Comparison of ENCODE assay signal across 23 cellular contexts in the genomic region with DNA sequence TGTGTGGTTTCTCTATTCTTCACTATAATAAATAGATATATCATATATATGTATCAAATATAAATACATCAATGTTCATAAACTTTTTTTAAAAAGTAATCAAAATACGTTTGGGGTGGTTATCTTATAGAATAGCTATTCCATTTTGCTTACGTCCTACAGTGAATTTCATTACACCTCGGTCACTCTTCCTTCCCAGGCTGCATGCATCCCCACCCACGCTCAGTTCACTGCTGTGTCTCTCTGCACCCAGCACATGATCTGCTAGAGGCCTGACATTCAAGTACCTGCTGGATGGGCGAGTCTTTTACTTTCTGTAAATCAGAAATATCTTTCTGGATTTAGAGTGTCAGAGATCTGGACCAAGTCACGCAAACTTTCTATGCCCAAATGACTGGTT. TPM values are rescaled to one million over a fixed set of nuclear protein-coding genes. Genes with fewer than 3 reads are reported as not detected.
DNase-seq lines count a peak whose midpoint lies in the region; ATAC-seq and TF ChIP-seq lines count a peak whose summit lies in the region.
"Had no signal": no experiment of that assay in that cellular context is flagged by ENCODE, and none has a peak within 500 bp of the region (broad histone marks: within the 10 kb centered on the region; RNA-seq: fewer than 3 reads in every experiment).

No MANE protein-coding gene starts in this region.

- no peaks in the 10 kb centered on the region for H3K36me3 Mint-ChIP-seq in activated CD8-positive, alpha-beta memory T cell treated with anti-CD3 and anti-CD28 coated beads, Interleukin-2, amount 10 ng/mL, durations not matched to agents 7 days and 5 days
- no peaks in the 10 kb centered on the region for H3K36me3 Mint-ChIP-seq in WTC11
- H3K36me3 Mint-ChIP-seq in glutamatergic neuron (ENCODE audit: unreplicated experiment): no peaks in the 10 kb centered on the region
- no peaks in the 10 kb centered on the region for H3K36me3 Mint-ChIP-seq in activated CD4-positive, alpha-beta memory T cell treated with anti-CD3 and anti-CD28 coated beads, Interleukin-2, amount 10 ng/mL, durations not matched to agents 7 days and 5 days (ENCODE audit: low read depth)

- no peak for ATAC-seq in activated CD8-positive, alpha-beta memory T cell treated with anti-CD3 and anti-CD28 coated beads, Interleukin-2, amount 10 ng/mL, durations not matched to agents 7 days and 5 days
- ATAC-seq in WTC11 (no peak), upper lobe of right lung (no peak), HG03439 (IDR thresholded peaks at IDR 0.05; ENCODE audit: unreplicated experiment) (no peak)

- H3K27ac Mint-ChIP-seq in activated CD8-positive, alpha-beta memory T cell treated with anti-CD3 and anti-CD28 coated beads, Interleukin-2, amount 10 ng/mL, durations not matched to agents 7 days and 5 days: no peak overlapping the region
- peak overlapping the region; percentile 37; the same call in 1 of the 2 replicates for H3K27ac Mint-ChIP-seq in WTC11
- H3K27ac Mint-ChIP-seq in glutamatergic neuron (ENCODE audit: unreplicated experiment): peak overlapping the region; percentile 59
- H3K27ac Mint-ChIP-seq in activated CD4-positive, alpha-beta memory T cell treated with anti-CD3 and anti-CD28 coated beads, Interleukin-2, amount 10 ng/mL, durations not matched to agents 7 days and 5 days: no peak overlapping the region

- TF ChIP-seq CTCF in WTC11 (IDR thresholded peaks at IDR 0.05): no peak
- no peak for TF ChIP-seq CTCF in glutamatergic neuron (IDR thresholded peaks at IDR 0.05; ENCODE audit: partially characterized antibody, unreplicated experiment)
- TF ChIP-seq CTCF in upper lobe of right lung (IDR thresholded peaks at IDR 0.05): no peak

- H3K4me1 Mint-ChIP-seq in activated CD8-positive, alpha-beta memory T cell treated with anti-CD3 and anti-CD28 coated beads, Interleukin-2, amount 10 ng/mL, durations not matched to agents 7 days and 5 days: peaks cover 28% of the 10 kb centered on the region
- H3K4me1 Mint-ChIP-seq in WTC11 (peaks cover 73% of the 10 kb centered on the region), glutamatergic neuron (ENCODE audit: low read depth, unreplicated experiment) (peaks cover 46% of the 10 kb centered on the region)
- H3K4me1 Mint-ChIP-seq in activated CD4-positive, alpha-beta memory T cell treated with anti-CD3 and anti-CD28 coated beads, Interleukin-2, amount 10 ng/mL, durations not matched to agents 7 days and 5 days: peaks cover 37% of the 10 kb centered on the region

- H3K27me3 Mint-ChIP-seq in activated CD8-positive, alpha-beta memory T cell treated with anti-CD3 and anti-CD28 coated beads, Interleukin-2, amount 10 ng/mL, durations not matched to agents 7 days and 5 days: no peaks in the 10 kb centered on the region
- peaks cover 12% of the 10 kb centered on the region for H3K27me3 Mint-ChIP-seq in WTC11 (ENCODE audit: low read depth)
- peaks cover 9% of the 10 kb centered on the region for H3K27me3 Mint-ChIP-seq in glutamatergic neuron (ENCODE audit: unreplicated experiment)
- no peaks in the 10 kb centered on the region for H3K27me3 Mint-ChIP-seq in activated CD4-positive, alpha-beta memory T cell treated with anti-CD3 and anti-CD28 coated beads, Interleukin-2, amount 10 ng/mL, durations not matched to agents 7 days and 5 days

- no peaks in the 10 kb centered on the region for H3K9me3 Mint-ChIP-seq in activated CD8-positive, alpha-beta memory T cell treated with anti-CD3 and anti-CD28 coated beads, Interleukin-2, amount 10 ng/mL, durations not matched to agents 7 days and 5 days (ENCODE audit: low read depth)
- H3K9me3 Mint-ChIP-seq in WTC11 (no peaks in the 10 kb centered on the region), glutamatergic neuron (ENCODE audit: unreplicated experiment) (peaks cover 12% of the 10 kb centered on the region)
- H3K9me3 Mint-ChIP-seq in activated CD4-positive, alpha-beta memory T cell treated with anti-CD3 and anti-CD28 coated beads, Interleukin-2, amount 10 ng/mL, durations not matched to agents 7 days and 5 days: no peaks in the 10 kb centered on the region

- no peaks in the 10 kb centered on the region for H3K9me3 ChIP-seq in upper lobe of right lung
- H3K9me3 ChIP-seq: SK-N-SH had no signal

- intact Hi-C loops in upper lobe of right lung (cut with DNase I): no loop called here

- CTCF ChIA-PET in activated CD8-positive, alpha-beta memory T cell treated with anti-CD3 and anti-CD28 coated beads, Interleukin-2, amount 10 ng/mL, durations not matched to agents 7 days and 5 days (lab: Charles Lee): interaction anchor here (1.1 to 1.5 kb wide), 3 partner anchors 9 to 75 kb away, joined by 3 to 6 read pairs (median 3); no protein-coding TSS in a partner anchor
- CTCF ChIA-PET in WTC11 (lab: Charles Lee): interaction anchor here (0.7 to 1.9 kb wide), 5 partner anchors 9 to 701 kb away, joined by 3 to 7 read pairs (median 4); no protein-coding TSS in a partner anchor
- CTCF ChIA-PET in activated CD4-positive, alpha-beta memory T cell treated with anti-CD3 and anti-CD28 coated beads, Interleukin-2, amount 10 ng/mL, durations not matched to agents 7 days and 5 days (lab: Charles Lee): interaction anchor here (1.2 to 4.1 kb wide), 2 partner anchors 10 kb away, joined by 3 to 36 read pairs; no protein-coding TSS in a partner anchor

- H3K4me3 ChIP-seq in upper lobe of right lung: no peak overlapping the region

- peak; percentile 20 for DNase-seq in activated CD8-positive, alpha-beta memory T cell treated with anti-CD3 and anti-CD28 coated beads, Interleukin-2, amount 50 U/mL, for 48 hours
- DNase-seq in activated CD8-positive, alpha-beta memory T cell treated with anti-CD3 and anti-CD28 coated beads, Interleukin-2, amount 10 ng/mL, durations not matched to agents 7 days and 5 days: no peak
- DNase-seq in WTC11 (ENCODE audit: low spot score) (no peak), glutamatergic neuron (no peak), upper lobe of right lung (peak; percentile 13)
- DNase-seq in activated CD4-positive, alpha-beta T cell treated with anti-CD3 and anti-CD28 coated beads, Interleukin-2, amount 50 U/mL, for 4 hours: no peak
- DNase-seq in activated CD4-positive, alpha-beta memory T cell treated with anti-CD3 and anti-CD28 coated beads, Interleukin-2, amount 10 ng/mL, durations not matched to agents 7 days and 5 days: no peak
- DNase-seq: 8988T; DMS53; EL; HCEC 1CT; NCI-H1105; NCI-H146; NCI-H2029; NCI-H2227 treated with DMSO at 0.1 percent for 48 hours; NCI-H510A; NK-92 treated with Interleukin-12 subunit alpha and Interleukin-12 subunit beta, amount 100 ng/mL, for 24 hours; SIG-M5; SK-N-SH had no signal

- H3K4me1 ChIP-seq in upper lobe of right lung: peaks cover 17% of the 10 kb centered on the region

- H3K36me3 ChIP-seq in upper lobe of right lung: no peaks in the 10 kb centered on the region

- no peak overlapping the region for H3K27ac ChIP-seq in upper lobe of right lung
- H3K27ac ChIP-seq: C4-2B, KMS-11, RWPE1 had no signal

- H3K4me3 Mint-ChIP-seq in activated CD8-positive, alpha-beta memory T cell treated with anti-CD3 and anti-CD28 coated beads, Interleukin-2, amount 10 ng/mL, durations not matched to agents 7 days and 5 days: no peak overlapping the region
- no peak overlapping the region for H3K4me3 Mint-ChIP-seq in WTC11
- peak overlapping the region; percentile 47 for H3K4me3 Mint-ChIP-seq in glutamatergic neuron (ENCODE audit: unreplicated experiment)
- no peak overlapping the region for H3K4me3 Mint-ChIP-seq in activated CD4-positive, alpha-beta memory T cell treated with anti-CD3 and anti-CD28 coated beads, Interleukin-2, amount 10 ng/mL, durations not matched to agents 7 days and 5 days

- POLR2A ChIA-PET in WTC11 (lab: Charles Lee): no interaction called here
- POLR2A ChIA-PET in activated CD4-positive, alpha-beta memory T cell treated with anti-CD3 and anti-CD28 coated beads, Interleukin-2, amount 10 ng/mL, durations not matched to agents 7 days and 5 days (lab: Charles Lee): no interaction called here

- no peaks in the 10 kb centered on the region for H3K27me3 ChIP-seq in upper lobe of right lung

TF ChIP-seq in WTC11, 78 proteins besides CTCF, POLR2A, EP300 and RAD21 (continues in another document):
- TF ChIP-seq, protein P1, sequence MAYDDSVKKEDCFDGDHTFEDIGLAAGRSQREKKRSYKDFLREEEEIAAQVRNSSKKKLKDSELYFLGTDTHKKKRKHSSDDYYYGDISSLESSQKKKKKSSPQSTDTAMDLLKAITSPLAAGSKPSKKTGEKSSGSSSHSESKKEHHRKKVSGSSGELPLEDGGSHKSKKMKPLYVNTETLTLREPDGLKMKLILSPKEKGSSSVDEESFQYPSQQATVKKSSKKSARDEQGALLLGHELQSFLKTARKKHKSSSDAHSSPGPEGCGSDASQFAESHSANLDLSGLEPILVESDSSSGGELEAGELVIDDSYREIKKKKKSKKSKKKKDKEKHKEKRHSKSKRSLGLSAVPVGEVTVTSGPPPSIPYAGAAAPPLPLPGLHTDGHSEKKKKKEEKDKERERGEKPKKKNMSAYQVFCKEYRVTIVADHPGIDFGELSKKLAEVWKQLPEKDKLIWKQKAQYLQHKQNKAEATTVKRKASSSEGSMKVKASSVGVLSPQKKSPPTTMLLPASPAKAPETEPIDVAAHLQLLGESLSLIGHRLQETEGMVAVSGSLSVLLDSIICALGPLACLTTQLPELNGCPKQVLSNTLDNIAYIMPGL (CRISPR knock-in tag; IDR thresholded peaks at IDR 0.05): no peak
- TF ChIP-seq TCF7 (CRISPR knock-in tag; IDR thresholded peaks at IDR 0.05; ENCODE audit: low read depth): no peak

RNA-seq across cellular contexts. Expression of a gene that starts 3.6 kb away (rescaled TPM):
- 10 to 100 TPM; 17.2 to 17.8 TPM for total RNA-seq in activated CD8-positive, alpha-beta memory T cell treated with anti-CD3 and anti-CD28 coated beads, Interleukin-2, amount 10 ng/mL, durations not matched to agents 7 days and 5 days
- total RNA-seq in WTC11 (2021) (21.1 to 23.2 TPM (median 22.7 TPM) in 3 replicates), glutamatergic neuron (ENCODE audit: unreplicated experiment) (76.5 TPM), upper lobe of right lung (23.6 TPM)
- total RNA-seq in activated CD4-positive, alpha-beta memory T cell treated with anti-CD3 and anti-CD28 coated beads, Interleukin-2, amount 10 ng/mL, durations not matched to agents 7 days and 5 days: 10 to 100 TPM; 22.4 to 23.0 TPM

RNA-seq across cellular contexts. Expression of a gene that starts 36.4 kb away (rescaled TPM):
- total RNA-seq in activated CD8-positive, alpha-beta memory T cell treated with anti-CD3 and anti-CD28 coated beads, Interleukin-2, amount 10 ng/mL, durations not matched to agents 7 days and 5 days: 1,000 to 10,000 TPM; 1,047 to 1,473 TPM
- total RNA-seq in WTC11 (2021) (1,744 to 1,783 TPM (median 1,745 TPM) in 3 replicates), glutamatergic neuron (ENCODE audit: unreplicated experiment) (766 TPM), upper lobe of right lung (310 TPM)
- total RNA-seq in activated CD4-positive, alpha-beta memory T cell treated with anti-CD3 and anti-CD28 coated beads, Interleukin-2, amount 10 ng/mL, durations not matched to agents 7 days and 5 days: 100 to 1,000 TPM; 932 to 936 TPM

Comparison
In these comparisons a context has a peak if more than half of its experiments do, and no peak if none do; other contexts are left out.
1. DNase-seq: peak in activated CD8-positive, alpha-beta memory T cell treated with anti-CD3 and anti-CD28 coated beads, Interleukin-2, amount 50 U/mL, for 48 hours (single experiment) and upper lobe of right lung (single experiment); none in activated CD8-positive, alpha-beta memory T cell treated with anti-CD3 and anti-CD28 coated beads, Interleukin-2, amount 10 ng/mL, durations not matched to agents 7 days and 5 days (single experiment), WTC11 (single experiment), glutamatergic neuron (single experiment), activated CD4-positive, alpha-beta T cell treated with anti-CD3 and anti-CD28 coated beads, Interleukin-2, amount 50 U/mL, for 4 hours (0 of 2) and activated CD4-positive, alpha-beta memory T cell treated with anti-CD3 and anti-CD28 coated beads, Interleukin-2, amount 10 ng/mL, durations not matched to agents 7 days and 5 days (single experiment).
2. H3K27ac Mint-ChIP-seq: peak in WTC11 (single experiment) and glutamatergic neuron (single experiment); none in activated CD8-positive, alpha-beta memory T cell treated with anti-CD3 and anti-CD28 coated beads, Interleukin-2, amount 10 ng/mL, durations not matched to agents 7 days and 5 days (single experiment) and activated CD4-positive, alpha-beta memory T cell treated with anti-CD3 and anti-CD28 coated beads, Interleukin-2, amount 10 ng/mL, durations not matched to agents 7 days and 5 days (single experiment).